In the genomic region with DNA sequence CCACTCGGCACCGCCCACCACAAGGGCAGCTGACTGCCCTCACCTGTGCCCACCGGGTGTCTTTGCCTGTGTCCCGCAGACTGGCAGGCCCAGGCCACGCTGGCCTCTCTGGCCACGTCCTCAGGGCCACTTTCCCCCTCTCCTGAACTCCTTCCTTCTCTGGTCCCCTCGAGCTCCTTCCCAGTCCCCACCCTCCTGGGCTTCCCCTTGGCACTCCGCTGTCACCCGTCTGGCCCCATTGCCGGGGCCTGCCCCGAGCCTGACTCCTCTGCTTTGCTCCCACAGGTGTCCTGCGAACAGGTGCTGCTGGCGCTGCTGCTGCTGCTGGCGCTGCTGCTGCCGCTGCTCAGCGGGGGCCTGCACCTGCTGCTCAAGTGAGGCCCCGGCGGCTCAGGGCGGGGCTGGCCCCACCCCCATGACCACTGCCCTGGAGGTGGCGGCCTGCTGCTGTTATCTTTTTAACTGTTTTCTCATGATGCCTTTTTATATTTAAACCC, we compare ENCODE assay signal across 9 cellular contexts. TPM values are rescaled to one million over a fixed set of nuclear protein-coding genes. Genes with fewer than 3 reads are reported as not detected.
A peak's percentile ranks its signal among the peaks of the same experiment; 100 is the strongest.
DNase-seq lines count a peak whose midpoint lies in the region; ATAC-seq and TF ChIP-seq lines count a peak whose summit lies in the region.
"Had no signal": no experiment of that assay in that cellular context is flagged by ENCODE, and none has a peak within 500 bp of the region (broad histone marks: within the 10 kb centered on the region; RNA-seq: fewer than 3 reads in every experiment).

No MANE protein-coding gene starts in this region.

- H3K79me2 ChIP-seq in GM23338 (replicated peaks; ENCODE audit: insufficient read depth): no peaks in the 10 kb centered on the region

- H3K4me3 ChIP-seq in GM23338: no peak overlapping the region
- H3K4me3 ChIP-seq: heart right ventricle had no signal

- H3K27ac Mint-ChIP-seq in GM23338 (no peak overlapping the region), mesothelial cell of epicardium (peak overlapping the region; percentile 73)

- no peaks in the 10 kb centered on the region for H3K36me3 ChIP-seq in GM23338 (ENCODE audit: insufficient read depth)

- H3K4me1 ChIP-seq in GM23338 (ENCODE audit: insufficient read depth): no peaks in the 10 kb centered on the region; the same call in 1 of the 2 replicates

- H3K9me2 ChIP-seq in GM23338 (ENCODE audit: insufficient read depth): no peaks in the 10 kb centered on the region

- peak; percentile 39 for DNase-seq in GM23338 (ENCODE audit: low spot score)
- DNase-seq in NCI-H345 treated with DMSO at 0.1 percent for 48 hours (lab: John Stamatoyannopoulos, UW; ENCODE audit: unreplicated experiment): peak; percentile 88
- DNase-seq in mesothelial cell of epicardium (ENCODE audit: low spot score in 2 of 2, unreplicated experiment in 2 of 2): no peak
- DNase-seq in activated CD4-positive, alpha-beta T cell treated with anti-CD3 and anti-CD28 coated beads for 4 hours: no peak
- no peak for DNase-seq in GM03348 (ENCODE audit: low spot score)
- DNase-seq in stimulated activated CD4-positive, alpha-beta T cell treated with anti-CD3 and anti-CD28 coated beads, Interleukin-4, amount 100 ng/mL, for 1 hour: no peak
- DNase-seq: heart right ventricle had no signal

- peak overlapping the region; percentile 49; the same call in 1 of the 2 replicates for H3K4me2 ChIP-seq in GM23338

- peak; percentile 66 for ATAC-seq in GM23338
- ATAC-seq: heart right ventricle had no signal

- H3K9me3 Mint-ChIP-seq in GM23338: no peaks in the 10 kb centered on the region
- H3K9me3 Mint-ChIP-seq in mesothelial cell of epicardium: no peaks in the 10 kb centered on the region

- H3K27me3 Mint-ChIP-seq in GM23338 (ENCODE audit: insufficient read depth, low read depth, poor library complexity): peaks cover 3% of the 10 kb centered on the region
- no peaks in the 10 kb centered on the region for H3K27me3 Mint-ChIP-seq in mesothelial cell of epicardium (ENCODE audit: low read depth)

- no peaks in the 10 kb centered on the region for H3K27me3 ChIP-seq in GM23338 (ENCODE audit: insufficient read depth)
- H3K27me3 ChIP-seq: heart right ventricle had no signal

- H3F3A ChIP-seq in GM23338 (replicated peaks; ENCODE audit: low read depth): no peaks in the 10 kb centered on the region; the same call in 1 of the 2 replicates

- H3K4me3 Mint-ChIP-seq in GM23338 (no peak overlapping the region), mesothelial cell of epicardium (no peak overlapping the region)

- peaks cover 8% of the 10 kb centered on the region; the same call in 2 of the 3 replicates for H3K4me1 Mint-ChIP-seq in GM23338
- peaks cover 26% of the 10 kb centered on the region for H3K4me1 Mint-ChIP-seq in mesothelial cell of epicardium

- TF ChIP-seq CTCF in GM23338 (conservative IDR thresholded peaks at IDR 0.05; ENCODE audit: low read depth in 2 of 2) (no peak), mesothelial cell of epicardium (IDR thresholded peaks at IDR 0.05; ENCODE audit: unreplicated experiment) (no peak)

- no peak overlapping the region for H2AFZ ChIP-seq in GM23338

- H3K36me3 Mint-ChIP-seq in GM23338 (ENCODE audit: low read depth): peaks cover 10% of the 10 kb centered on the region; the same call in 2 of the 3 replicates
- H3K36me3 Mint-ChIP-seq in mesothelial cell of epicardium: peaks cover 3% of the 10 kb centered on the region

- H4K20me1 ChIP-seq in GM23338 (replicated peaks; ENCODE audit: insufficient read depth): 0 out of 2 replicates have a peak, but pooled peaks cover 10% of the 10 kb centered on the region

- no peak overlapping the region for H3K27ac ChIP-seq in GM23338 (ENCODE audit: low read depth)
- H3K27ac ChIP-seq: heart right ventricle had no signal

TF ChIP-seq in GM23338, 12 proteins besides CTCF, POLR2A, EP300 and RAD21 (continues in another document):
- TF ChIP-seq, protein P1, sequence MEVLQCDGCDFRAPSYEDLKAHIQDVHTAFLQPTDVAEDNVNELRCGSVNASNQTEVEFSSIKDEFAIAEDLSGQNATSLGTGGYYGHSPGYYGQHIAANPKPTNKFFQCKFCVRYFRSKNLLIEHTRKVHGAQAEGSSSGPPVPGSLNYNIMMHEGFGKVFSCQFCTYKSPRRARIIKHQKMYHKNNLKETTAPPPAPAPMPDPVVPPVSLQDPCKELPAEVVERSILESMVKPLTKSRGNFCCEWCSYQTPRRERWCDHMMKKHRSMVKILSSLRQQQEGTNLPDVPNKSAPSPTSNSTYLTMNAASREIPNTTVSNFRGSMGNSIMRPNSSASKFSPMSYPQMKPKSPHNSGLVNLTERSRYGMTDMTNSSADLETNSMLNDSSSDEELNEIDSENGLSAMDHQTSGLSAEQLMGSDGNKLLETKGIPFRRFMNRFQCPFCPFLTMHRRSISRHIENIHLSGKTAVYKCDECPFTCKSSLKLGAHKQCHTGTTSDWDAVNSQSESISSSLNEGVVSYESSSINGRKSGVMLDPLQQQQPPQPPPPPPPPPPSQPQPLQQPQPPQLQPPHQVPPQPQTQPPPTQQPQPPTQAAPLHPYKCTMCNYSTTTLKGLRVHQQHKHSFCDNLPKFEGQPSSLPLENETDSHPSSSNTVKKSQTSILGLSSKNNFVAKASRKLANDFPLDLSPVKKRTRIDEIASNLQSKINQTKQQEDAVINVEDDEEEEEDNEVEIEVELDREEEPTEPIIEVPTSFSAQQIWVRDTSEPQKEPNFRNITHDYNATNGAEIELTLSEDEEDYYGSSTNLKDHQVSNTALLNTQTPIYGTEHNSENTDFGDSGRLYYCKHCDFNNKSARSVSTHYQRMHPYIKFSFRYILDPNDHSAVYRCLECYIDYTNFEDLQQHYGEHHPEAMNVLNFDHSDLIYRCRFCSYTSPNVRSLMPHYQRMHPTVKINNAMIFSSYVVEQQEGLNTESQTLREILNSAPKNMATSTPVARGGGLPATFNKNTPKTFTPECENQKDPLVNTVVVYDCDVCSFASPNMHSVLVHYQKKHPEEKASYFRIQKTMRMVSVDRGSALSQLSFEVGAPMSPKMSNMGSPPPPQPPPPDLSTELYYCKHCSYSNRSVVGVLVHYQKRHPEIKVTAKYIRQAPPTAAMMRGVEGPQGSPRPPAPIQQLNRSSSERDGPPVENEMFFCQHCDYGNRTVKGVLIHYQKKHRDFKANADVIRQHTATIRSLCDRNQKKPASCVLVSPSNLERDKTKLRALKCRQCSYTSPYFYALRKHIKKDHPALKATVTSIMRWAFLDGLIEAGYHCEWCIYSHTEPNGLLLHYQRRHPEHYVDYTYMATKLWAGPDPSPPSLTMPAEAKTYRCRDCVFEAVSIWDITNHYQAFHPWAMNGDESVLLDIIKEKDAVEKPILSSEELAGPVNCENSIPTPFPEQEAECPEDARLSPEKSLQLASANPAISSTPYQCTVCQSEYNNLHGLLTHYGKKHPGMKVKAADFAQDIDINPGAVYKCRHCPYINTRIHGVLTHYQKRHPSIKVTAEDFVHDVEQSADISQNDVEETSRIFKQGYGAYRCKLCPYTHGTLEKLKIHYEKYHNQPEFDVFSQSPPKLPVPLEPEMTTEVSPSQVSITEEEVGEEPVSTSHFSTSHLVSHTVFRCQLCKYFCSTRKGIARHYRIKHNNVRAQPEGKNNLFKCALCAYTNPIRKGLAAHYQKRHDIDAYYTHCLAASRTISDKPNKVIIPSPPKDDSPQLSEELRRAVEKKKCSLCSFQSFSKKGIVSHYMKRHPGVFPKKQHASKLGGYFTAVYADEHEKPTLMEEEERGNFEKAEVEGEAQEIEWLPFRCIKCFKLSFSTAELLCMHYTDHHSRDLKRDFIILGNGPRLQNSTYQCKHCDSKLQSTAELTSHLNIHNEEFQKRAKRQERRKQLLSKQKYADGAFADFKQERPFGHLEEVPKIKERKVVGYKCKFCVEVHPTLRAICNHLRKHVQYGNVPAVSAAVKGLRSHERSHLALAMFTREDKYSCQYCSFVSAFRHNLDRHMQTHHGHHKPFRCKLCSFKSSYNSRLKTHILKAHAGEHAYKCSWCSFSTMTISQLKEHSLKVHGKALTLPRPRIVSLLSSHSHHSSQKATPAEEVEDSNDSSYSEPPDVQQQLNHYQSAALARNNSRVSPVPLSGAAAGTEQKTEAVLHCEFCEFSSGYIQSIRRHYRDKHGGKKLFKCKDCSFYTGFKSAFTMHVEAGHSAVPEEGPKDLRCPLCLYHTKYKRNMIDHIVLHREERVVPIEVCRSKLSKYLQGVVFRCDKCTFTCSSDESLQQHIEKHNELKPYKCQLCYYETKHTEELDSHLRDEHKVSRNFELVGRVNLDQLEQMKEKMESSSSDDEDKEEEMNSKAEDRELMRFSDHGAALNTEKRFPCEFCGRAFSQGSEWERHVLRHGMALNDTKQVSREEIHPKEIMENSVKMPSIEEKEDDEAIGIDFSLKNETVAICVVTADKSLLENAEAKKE (CRISPR knock-in tag; IDR thresholded peaks at IDR 0.05): no peak

RNA-seq across cellular contexts. Expression of a gene that starts 14.2 kb away (rescaled TPM):
- total RNA-seq in GM23338 (2014; rRNA removed; shearing (Covaris generic)): 12.3 and 16.9 TPM in 2 replicates
- 9.7 and 10.4 TPM in 2 replicates for polyA plus RNA-seq in GM23338 (2016; fragmentation: Nextera tagmentation; extraction: Ambion mirVana)
- 17.4 to 18.1 TPM (median 17.6 TPM) in 3 replicates for total RNA-seq in mesothelial cell of epicardium

RNA-seq across cellular contexts. Expression of a gene that starts 18.4 kb away (rescaled TPM):
- total RNA-seq in GM23338 (2014; rRNA removed; shearing (Covaris generic)): 5.6 and 9.8 TPM in 2 replicates
- 9.6 and 10.4 TPM in 2 replicates for polyA plus RNA-seq in GM23338 (2016; fragmentation: Nextera tagmentation; extraction: Ambion mirVana)
- total RNA-seq in mesothelial cell of epicardium: 8.0 to 9.9 TPM (median 9.3 TPM) in 3 replicates
- total RNA-seq: cardiac septum, osteocyte had no signal

RNA-seq across cellular contexts. Expression of a gene that starts 22.4 kb away (rescaled TPM):
- total RNA-seq in GM23338 (2014; rRNA removed; shearing (Covaris generic)): 42.5 and 44.7 TPM in 2 replicates
- polyA plus RNA-seq in GM23338 (2016; fragmentation: Nextera tagmentation; extraction: Ambion mirVana): 32.3 and 34.6 TPM in 2 replicates
- total RNA-seq in mesothelial cell of epicardium: 43.2 to 44.9 TPM (median 44.5 TPM) in 3 replicates

RNA-seq across cellular contexts. Expression of a gene that starts 39.8 kb away (rescaled TPM):
- total RNA-seq in GM23338 (2014; rRNA removed; shearing (Covaris generic)): 3.5 and 5.5 TPM in 2 replicates
- polyA plus RNA-seq in GM23338 (2016; fragmentation: Nextera tagmentation; extraction: Ambion mirVana): 6.2 and 6.8 TPM in 2 replicates
- 14.4 to 18.0 TPM (median 15.3 TPM) in 3 replicates for total RNA-seq in mesothelial cell of epicardium

RNA-seq across cellular contexts. Expression of a gene that starts 58.0 kb away (rescaled TPM):
- total RNA-seq in GM23338 (2014; rRNA removed; shearing (Covaris generic)): 129 and 147 TPM in 2 replicates
- 43.9 and 46.7 TPM in 2 replicates for polyA plus RNA-seq in GM23338 (2016; fragmentation: Nextera tagmentation; extraction: Ambion mirVana)
- total RNA-seq in mesothelial cell of epicardium: 41.3 to 43.5 TPM (median 42.7 TPM) in 3 replicates

Comparison
In these comparisons a context has a peak if more than half of its experiments do, and no peak if none do; other contexts are left out.
1. DNase-seq: peak in GM23338 (single experiment) and NCI-H345 treated with DMSO at 0.1 percent for 48 hours (single experiment); none in mesothelial cell of epicardium (0 of 2), activated CD4-positive, alpha-beta T cell treated with anti-CD3 and anti-CD28 coated beads for 4 hours (0 of 2), GM03348 (single experiment) and stimulated activated CD4-positive, alpha-beta T cell treated with anti-CD3 and anti-CD28 coated beads, Interleukin-4, amount 100 ng/mL, for 1 hour (single experiment).